In genomic region chr12:21276826-21277225, GRCh38 we compare ENCODE assay signal across 14 cellular contexts. TPM values are rescaled to one million over a fixed set of nuclear protein-coding genes. Genes with fewer than 3 reads are reported as not detected.
"Had no signal": no experiment of that assay in that cellular context is flagged by ENCODE, and none has a peak within 500 bp of the region (broad histone marks: within the 10 kb centered on the region; RNA-seq: fewer than 3 reads in every experiment).

No MANE protein-coding gene starts in this region.

- H3K4me3 ChIP-seq: heart right ventricle, right atrium auricular region, smooth muscle cell had no signal

- H3K36me3 ChIP-seq: heart right ventricle, right atrium auricular region had no signal

- H3K4me1 ChIP-seq: heart right ventricle, right atrium auricular region had no signal

- H3K27me3 ChIP-seq: right atrium auricular region had no signal

- ATAC-seq: activated naive CD4-positive, alpha-beta T cell treated with anti-CD3 and anti-CD28 coated beads, Interleukin-2, amount 50 U/mL, for 72 hours; activated T-cell treated with anti-CD3 and anti-CD28 coated beads, Interleukin-2, amount 50 U/mL, for 4 hours; heart right ventricle; stimulated activated memory B cell treated with anti-CD40 and anti-IgM and Interleukin-4, amounts not matched to agents 10 μg/mL and 1 μg/mL and 100 μg/mL, for 72 hours had no signal

- H3K27ac ChIP-seq: heart right ventricle, right atrium auricular region had no signal

- H3K9me3 ChIP-seq: heart right ventricle, right atrium auricular region had no signal

- DNase-seq: activated CD4-positive, alpha-beta memory T cell treated with anti-CD3 and anti-CD28 coated beads for 36 hours; activated effector memory CD4-positive, alpha-beta T cell treated with anti-CD3 and anti-CD28 coated beads, Interleukin-2, amount 50 U/mL, for 16 hours; activated T-cell treated with anti-CD3 and anti-CD28 coated beads, Interleukin-2, amount 50 U/mL, for 4 hours; amygdala; foreskin melanocyte; heart right ventricle; islet precursor cell; midbrain; stimulated activated CD4-positive, alpha-beta T cell treated with anti-CD3 and anti-CD28 coated beads, Interleukin-1b, Interleukin-23, amount 100 ng/mL, for 48 hours; trophoblast cell had no signal

RNA-seq across cellular contexts. Expression of gene SLCO1A2, which starts 57.9 kb away (rescaled TPM):
- total RNA-seq: activated CD4-positive, alpha-beta memory T cell treated with anti-CD3 and anti-CD28 coated beads for 36 hours; activated naive CD4-positive, alpha-beta T cell treated with anti-CD3 and anti-CD28 coated beads, Interleukin-2, amount 50 U/mL, for 72 hours; activated T-cell treated with anti-CD3 and anti-CD28 coated beads, Interleukin-2, amount 50 U/mL, for 4 hours; heart right ventricle; right atrium auricular region had no signal
- polyA plus RNA-seq: heart right ventricle had no signal
